11 cellular contexts compared by ENCODE assay signal in the genomic region with DNA sequence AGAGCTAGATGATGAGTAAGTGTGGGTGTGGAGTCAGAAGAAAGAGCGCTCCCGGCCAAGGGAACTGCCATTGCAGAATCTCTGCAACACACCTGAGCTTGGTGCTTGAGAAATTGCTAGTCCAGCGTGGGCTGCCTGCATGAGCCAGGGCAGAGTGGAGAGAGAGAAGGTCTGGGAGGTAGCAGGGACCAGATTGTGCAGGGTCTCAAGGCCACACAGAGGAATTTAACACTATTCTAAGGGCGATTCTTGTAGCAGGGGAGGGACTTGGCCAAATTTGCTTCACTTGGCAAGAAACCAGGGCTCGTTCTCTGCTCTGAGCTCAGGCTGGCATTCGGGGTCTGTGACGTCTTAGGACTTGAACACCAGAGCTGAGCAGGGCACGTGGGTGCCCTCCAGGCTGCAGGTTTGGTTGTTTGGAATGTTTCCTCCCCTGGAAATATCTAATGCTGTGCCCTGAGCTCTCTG. TPM values are rescaled to one million over a fixed set of nuclear protein-coding genes. Genes with fewer than 3 reads are reported as not detected.
DNase-seq lines count a peak whose midpoint lies in the region; ATAC-seq and TF ChIP-seq lines count a peak whose summit lies in the region.
"Had no signal": no experiment of that assay in that cellular context is flagged by ENCODE, and none has a peak within 500 bp of the region (broad histone marks: within the 10 kb centered on the region; RNA-seq: fewer than 3 reads in every experiment).

No MANE protein-coding gene starts in this region.

- H3K27me3 Mint-ChIP-seq in activated naive CD8-positive, alpha-beta T cell treated with anti-CD3 and anti-CD28 coated beads, Interleukin-2, amount 10 ng/mL, durations not matched to agents 7 days and 5 days: no peaks in the 10 kb centered on the region

- no peak for ATAC-seq in activated naive CD8-positive, alpha-beta T cell treated with anti-CD3 and anti-CD28 coated beads, Interleukin-2, amount 10 ng/mL, durations not matched to agents 7 days and 5 days (ENCODE audit: low read depth)
- ATAC-seq in heart left ventricle (peak; percentile 66 to 86 (median 82)), sciatic nerve (peak; percentile 62), GM19324 (IDR thresholded peaks at IDR 0.05; ENCODE audit: low FRiP score, unreplicated experiment) (no peak), GM18519 (IDR thresholded peaks at IDR 0.05; ENCODE audit: low FRiP score, unreplicated experiment) (no peak)

- 50 to 59% methylated on average over 8 of the region's 8 CpGs for WGBS in GM23248 (ENCODE audit: low coverage in 1 of 2, low lambda C conversion rate in 2 of 2, missing lambda C conversion rate in 2 of 2), 2 experiments
- 33 to 55% (median 41%) methylated on average over 4 to 8 of the region's 8 CpGs for WGBS in heart left ventricle, 4 donors

- DNase-seq in GM23248 (peak; percentile 39), heart left ventricle (peak in 4 of 5 donors; percentile 22 to 48 (median 34)), sciatic nerve (ENCODE audit: low spot score) (no peak), BE2C (no peak)
- DNase-seq in activated naive CD8-positive, alpha-beta T cell treated with anti-CD3 and anti-CD28 coated beads, Interleukin-2, amount 10 ng/mL, durations not matched to agents 7 days and 5 days: no peak
- DNase-seq in stimulated activated CD8-positive, alpha-beta memory T cell treated with anti-CD3 and anti-CD28 coated beads, Interleukin-4, amount 100 ng/mL, for 48 hours: no peak
- DNase-seq: activated naive CD4-positive, alpha-beta T cell treated with Interleukin-2 at 50 U/mL for 16 hours; GDM1 had no signal

- H4K20me1 ChIP-seq in GM23248 (ENCODE audit: insufficient read depth): no peaks in the 10 kb centered on the region

- H3K9me3 ChIP-seq in GM23248 (ENCODE audit: low read depth) (no peaks in the 10 kb centered on the region), heart left ventricle (no peaks in the 10 kb centered on the region), BE2C (no peaks in the 10 kb centered on the region)
- H3K9me3 ChIP-seq: SJSA1 had no signal

- H3K4me1 ChIP-seq in GM23248 (ENCODE audit: insufficient read depth) (no peaks in the 10 kb centered on the region), heart left ventricle (peaks cover 0 to 14% (median 11%) of the 10 kb centered on the region in 12 donors), BE2C (peaks cover 5% of the 10 kb centered on the region)

- H2AFZ ChIP-seq in GM23248: no peak overlapping the region

- no peaks in the 10 kb centered on the region for H3K9me3 Mint-ChIP-seq in activated naive CD8-positive, alpha-beta T cell treated with anti-CD3 and anti-CD28 coated beads, Interleukin-2, amount 10 ng/mL, durations not matched to agents 7 days and 5 days

- no peak overlapping the region for H3K9ac ChIP-seq in GM23248

- H3K27ac ChIP-seq in GM23248 (no peak overlapping the region), heart left ventricle (peak overlapping the region in 1 of 12 donors; percentile 14)
- H3K27ac ChIP-seq: SJSA1 had no signal

- intact Hi-C loops in heart left ventricle (cut with DNase I): no loop called here
- intact Hi-C loops in sciatic nerve (cut with DNase I): no loop called here

- peak overlapping the region; percentile 70 for H3K27ac Mint-ChIP-seq in activated naive CD8-positive, alpha-beta T cell treated with anti-CD3 and anti-CD28 coated beads, Interleukin-2, amount 10 ng/mL, durations not matched to agents 7 days and 5 days

- POLR2A ChIA-PET in activated naive CD8-positive, alpha-beta T cell treated with anti-CD3 and anti-CD28 coated beads, Interleukin-2, amount 10 ng/mL, durations not matched to agents 7 days and 5 days (lab: Charles Lee): no interaction called here

- H3K36me3 ChIP-seq in GM23248 (ENCODE audit: low read depth): no peaks in the 10 kb centered on the region
- no peaks in the 10 kb centered on the region for H3K36me3 ChIP-seq in heart left ventricle
- no peaks in the 10 kb centered on the region for H3K36me3 ChIP-seq in BE2C
- H3K36me3 ChIP-seq: SJSA1 had no signal

- H3F3A ChIP-seq in GM23248 (ENCODE audit: insufficient read depth): no peaks in the 10 kb centered on the region

- no peaks in the 10 kb centered on the region for H3K9me2 ChIP-seq in GM23248 (ENCODE audit: insufficient read depth)

- TF ChIP-seq POLR2A in heart left ventricle (IDR thresholded peaks at IDR 0.05): no peak

- peaks cover 35% of the 10 kb centered on the region for H3K4me1 Mint-ChIP-seq in activated naive CD8-positive, alpha-beta T cell treated with anti-CD3 and anti-CD28 coated beads, Interleukin-2, amount 10 ng/mL, durations not matched to agents 7 days and 5 days

- H3K36me3 Mint-ChIP-seq in activated naive CD8-positive, alpha-beta T cell treated with anti-CD3 and anti-CD28 coated beads, Interleukin-2, amount 10 ng/mL, durations not matched to agents 7 days and 5 days: peaks cover 9% of the 10 kb centered on the region

- in situ Hi-C loops in GM23248 (cut with MboI): no loop called here

- no peaks in the 10 kb centered on the region for H3K79me2 ChIP-seq in GM23248 (ENCODE audit: insufficient read depth)

- H3K27me3 ChIP-seq in GM23248 (replicated peaks; ENCODE audit: insufficient read depth) (no peaks in the 10 kb centered on the region), heart left ventricle (no peaks in the 10 kb centered on the region), BE2C (no peaks in the 10 kb centered on the region)
- H3K27me3 ChIP-seq: SJSA1 had no signal

- no peak overlapping the region for H3K4me3 Mint-ChIP-seq in activated naive CD8-positive, alpha-beta T cell treated with anti-CD3 and anti-CD28 coated beads, Interleukin-2, amount 10 ng/mL, durations not matched to agents 7 days and 5 days

- no peak overlapping the region for H3K4me3 ChIP-seq in GM23248
- peak overlapping the region in 3 of 12 donors; percentile 17 to 37 (median 25) for H3K4me3 ChIP-seq in heart left ventricle
- no peak overlapping the region for H3K4me3 ChIP-seq in BE2C (ENCODE audit: low read depth, low read length)
- H3K4me3 ChIP-seq: SJSA1 had no signal

- no peak for TF ChIP-seq CTCF in heart left ventricle (IDR thresholded peaks at IDR 0.05)
- TF ChIP-seq CTCF in BE2C (IDR thresholded peaks at IDR 0.05; ENCODE audit: low read depth, low read length): no peak

- H3K4me2 ChIP-seq in GM23248 (ENCODE audit: unreplicated experiment): no peak overlapping the region

RNA-seq across cellular contexts. Expression of a gene that starts 53.5 kb away (rescaled TPM):
- total RNA-seq in GM23248 (2014; rRNA removed; shearing (Covaris generic)): 12.6 and 17.7 TPM in 2 replicates
- polyA plus RNA-seq in GM23248 (2016; fragmentation: Nextera tagmentation; extraction: Ambion mirVana) (16.8 and 18.4 TPM in 2 replicates), heart left ventricle (1 to 10 TPM in 1 of 2 donors, under 1 TPM in 1; 0.78 to 1.8 TPM)
- 10 to 100 TPM; 35.0 to 35.2 TPM for total RNA-seq in activated naive CD8-positive, alpha-beta T cell treated with anti-CD3 and anti-CD28 coated beads, Interleukin-2, amount 10 ng/mL, durations not matched to agents 7 days and 5 days
- total RNA-seq in heart left ventricle (1 to 10 TPM; 1.7 to 5.1 (median 2.1) TPM), sciatic nerve (4.8 TPM)
- 14.5 TPM for polyA plus RNA-seq in BE2C (2012; ENCODE audit: insufficient read depth, insufficient read length, low read depth)

Comparison
In these comparisons a context has a peak if more than half of its experiments do, and no peak if none do; other contexts are left out.
1. DNase-seq: peak in GM23248 (single experiment) and heart left ventricle (4 of 5); none in activated naive CD8-positive, alpha-beta T cell treated with anti-CD3 and anti-CD28 coated beads, Interleukin-2, amount 10 ng/mL, durations not matched to agents 7 days and 5 days (single experiment), sciatic nerve (single experiment), stimulated activated CD8-positive, alpha-beta memory T cell treated with anti-CD3 and anti-CD28 coated beads, Interleukin-4, amount 100 ng/mL, for 48 hours (single experiment) and BE2C (single experiment).
2. ATAC-seq: peak in heart left ventricle (4 of 4) and sciatic nerve (single experiment); none in activated naive CD8-positive, alpha-beta T cell treated with anti-CD3 and anti-CD28 coated beads, Interleukin-2, amount 10 ng/mL, durations not matched to agents 7 days and 5 days (single experiment), GM19324 (single experiment) and GM18519 (single experiment).